In genomic region chr1:161409848-161410635, GRCh38 we compare ENCODE assay signal across 10 cellular contexts. TPM values are rescaled to one million over a fixed set of nuclear protein-coding genes. Genes with fewer than 3 reads are reported as not detected.
DNase-seq lines count a peak whose midpoint lies in the region; ATAC-seq and TF ChIP-seq lines count a peak whose summit lies in the region.
"Not testable (repeated sequence)": the region's sequence is repeated elsewhere in the genome, so short reads cannot be mapped to it uniquely, and the experiment has no call there.
"Had no signal": no experiment of that assay in that cellular context is flagged by ENCODE, and none has a peak within 500 bp of the region (broad histone marks: within the 10 kb centered on the region; RNA-seq: fewer than 3 reads in every experiment).

No MANE protein-coding gene starts in this region.

- H3K4me3 ChIP-seq in neural progenitor cell: not testable (repeated sequence)

- H3K9ac ChIP-seq in neural progenitor cell: not testable (repeated sequence)

- not testable (repeated sequence) for H2AFZ ChIP-seq in neural progenitor cell (replicated peaks)

- H3K27ac ChIP-seq in neural progenitor cell: not testable (repeated sequence)

- H3K4me3 Mint-ChIP-seq in effector memory CD8-positive, alpha-beta T cell: peak overlapping the region; percentile 50 to 55
- H3K4me3 Mint-ChIP-seq in neural progenitor cell: peak overlapping the region; percentile 33

- not testable (repeated sequence) for TF ChIP-seq CTCF in neural progenitor cell (IDR thresholded peaks at IDR 0.05)

- ATAC-seq in GM18508 (IDR thresholded peaks at IDR 0.05; ENCODE audit: insufficient read depth, unreplicated experiment) (peak; percentile 65), HG02759 (IDR thresholded peaks at IDR 0.05; ENCODE audit: unreplicated experiment) (peak; percentile 39)
- peak; percentile 87 to 94 for ATAC-seq in activated CD4-positive, CD25-positive, alpha-beta regulatory T cell treated with anti-CD3 and anti-CD28 coated beads, Interleukin-2, amount 50 U/mL, for 24 hours
- ATAC-seq in effector memory CD8-positive, alpha-beta T cell (replicated peaks): peak; percentile 64

- not testable (repeated sequence) for H3K27me3 Mint-ChIP-seq in effector memory CD8-positive, alpha-beta T cell; neural progenitor cell (ENCODE audit: insufficient read depth, low read depth)

- H3F3A ChIP-seq in neural progenitor cell (ENCODE audit: low read depth): peaks cover 15% of the 10 kb centered on the region

- H3K27me3 ChIP-seq in neural progenitor cell: not testable (repeated sequence)

- not testable (repeated sequence) for H3K9me3 Mint-ChIP-seq in effector memory CD8-positive, alpha-beta T cell; neural progenitor cell

- peaks cover 15 to 23% of the 10 kb centered on the region in 2 donors for H3K4me1 Mint-ChIP-seq in effector memory CD8-positive, alpha-beta T cell (ENCODE audit: low read depth in 2 of 2)
- not testable (repeated sequence) for H3K4me1 Mint-ChIP-seq in neural progenitor cell

- H3K9me3 ChIP-seq in neural progenitor cell (ENCODE audit: low read depth): not testable (repeated sequence)

- DNase-seq in NCI-H82 (lab: John Stamatoyannopoulos, UW): peak; percentile 27
- peak; percentile 71 for DNase-seq in activated effector memory CD4-positive, alpha-beta T cell treated with anti-CD3 and anti-CD28 coated beads, Interleukin-2, amount 50 U/mL, for 16 hours
- not testable (repeated sequence) for DNase-seq in effector memory CD8-positive, alpha-beta T cell
- DNase-seq in neural progenitor cell (ENCODE audit: low spot score): peak; percentile 40

- H3K36me3 Mint-ChIP-seq in effector memory CD8-positive, alpha-beta T cell (ENCODE audit: insufficient read depth); neural progenitor cell: not testable (repeated sequence)

- not testable (repeated sequence) for H4K20me1 ChIP-seq in neural progenitor cell (ENCODE audit: low read depth)

- H3K36me3 ChIP-seq in neural progenitor cell: not testable (repeated sequence)

- H3K4me1 ChIP-seq in neural progenitor cell: not testable (repeated sequence)

- H3K27ac Mint-ChIP-seq in effector memory CD8-positive, alpha-beta T cell: peak overlapping the region; percentile 64 to 84
- not testable (repeated sequence) for H3K27ac Mint-ChIP-seq in neural progenitor cell

- not testable (repeated sequence) for H3K4me2 ChIP-seq in neural progenitor cell

- H3K79me2 ChIP-seq in neural progenitor cell (ENCODE audit: low read depth): not testable (repeated sequence)

RNA-seq across cellular contexts. Expression of gene CFAP126, which starts 42.4 kb away (rescaled TPM):
- total RNA-seq in neural progenitor cell (ENCODE audit: low replicate concordance): not detected in 2 replicates
- total RNA-seq: mononuclear cell, renal cortical epithelial cell, thyroid gland had no signal

Comparison
In these comparisons a context has a peak if more than half of its experiments do, and no peak if none do; other contexts are left out.
1. ATAC-seq: peak in every context shown above with its lines; median percentile 90 in activated CD4-positive, CD25-positive, alpha-beta regulatory T cell treated with anti-CD3 and anti-CD28 coated beads, Interleukin-2, amount 50 U/mL, for 24 hours; 65 in GM18508; 64 in effector memory CD8-positive, alpha-beta T cell; 39 in HG02759.